In genomic region chr20:40713508-40713907, GRCh38 we compare ENCODE assay signal across 23 cellular contexts. TPM values are rescaled to one million over a fixed set of nuclear protein-coding genes. Genes with fewer than 3 reads are reported as not detected.
"Had no signal": no experiment of that assay in that cellular context is flagged by ENCODE, and none has a peak within 500 bp of the region (broad histone marks: within the 10 kb centered on the region; RNA-seq: fewer than 3 reads in every experiment).

No MANE protein-coding gene starts in this region.

- H3K36me3 ChIP-seq: Peyer's patch had no signal

- H3K4me2 ChIP-seq: KMS-11, PC-9, SK-N-SH had no signal

- H2AFZ ChIP-seq: PC-9 had no signal

- ATAC-seq: HepG2, K562, T-cell had no signal

- H3K27ac ChIP-seq: KMS-11, PC-9, Peyer's patch had no signal

- FAIRE-seq: HepG2, K562 had no signal

- H3K27me3 ChIP-seq: Peyer's patch had no signal

- H3K4me3 ChIP-seq: K562, PC-9, Peyer's patch had no signal

- H3K4me1 ChIP-seq: Peyer's patch had no signal

- H3K9me3 ChIP-seq: Peyer's patch, SK-N-SH had no signal

- H3K9ac ChIP-seq: KMS-11, SK-N-SH had no signal

- DNase-seq: Kasumi-1, MM.1S, NCI-H1105, NCI-H1417, NCI-H1436 treated with DMSO at 0.1 percent for 48 hours, NCI-H1694, NCI-H187 treated with DMSO at 0.1 percent for 48 hours, NCI-H2029 treated with DMSO at 0.1 percent for 48 hours, NCI-H2171 treated with DMSO at 0.1 percent for 48 hours, NCI-H345, NCI-H446 treated with DMSO at 0.1 percent for 48 hours, NCI-H510A treated with DMSO at 0.1 percent for 48 hours, PC-9, Peyer's patch, SHP77, SK-N-SH, SW 1271, T-cell had no signal

RNA-seq across cellular contexts. Expression of gene MAFB, which starts 24.5 kb away (rescaled TPM):
- total RNA-seq: OCI-LY7, PC-9 had no signal
- polyA plus RNA-seq: IgD-negative memory B cell, K562 had no signal
